Comparison of ENCODE assay signal across 30 cellular contexts in the genomic region with DNA sequence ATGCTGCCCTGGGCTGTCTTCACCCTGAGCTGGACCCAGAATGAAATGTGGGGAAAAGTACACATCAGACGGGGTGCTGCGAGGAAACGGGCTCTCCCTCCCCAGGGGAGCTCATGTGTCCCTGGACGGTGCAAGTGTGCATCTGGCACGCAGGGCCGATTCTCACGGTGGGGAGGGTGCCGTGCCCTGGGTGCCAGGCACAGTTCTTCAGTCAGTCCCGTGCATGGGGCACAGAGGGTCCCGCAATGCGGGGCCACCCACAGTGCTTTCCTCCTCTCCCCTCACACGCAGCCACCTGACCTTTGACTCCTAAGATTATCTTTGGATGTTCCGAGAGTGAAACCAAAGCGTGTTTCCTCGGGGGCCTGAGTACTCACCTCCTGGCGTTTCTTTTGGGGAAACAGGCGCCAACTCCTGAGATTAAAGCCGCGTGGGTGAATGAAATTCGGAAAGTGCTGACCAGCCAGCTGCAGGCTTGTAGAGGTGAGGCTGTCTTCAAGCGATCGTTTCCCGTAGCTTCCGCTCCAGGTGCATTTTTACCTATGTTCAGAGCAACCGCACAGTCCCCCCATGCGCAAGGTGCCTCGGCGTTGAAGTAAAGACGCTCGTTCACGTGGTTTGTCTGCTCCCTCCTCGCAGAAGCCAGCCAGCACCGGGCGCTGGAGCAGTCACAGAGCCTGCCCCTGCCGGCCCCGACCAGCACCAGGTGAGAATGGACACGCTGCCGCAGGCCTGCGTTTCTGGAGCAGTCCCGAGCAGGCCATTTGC. TPM values are rescaled to one million over a fixed set of nuclear protein-coding genes. Genes with fewer than 3 reads are reported as not detected.
A peak's percentile ranks its signal among the peaks of the same experiment; 100 is the strongest.
DNase-seq lines count a peak whose midpoint lies in the region; ATAC-seq, FAIRE-seq and TF ChIP-seq lines count a peak whose summit lies in the region.
"Had no signal": no experiment of that assay in that cellular context is flagged by ENCODE, and none has a peak within 500 bp of the region (broad histone marks: within the 10 kb centered on the region; RNA-seq: fewer than 3 reads in every experiment).

No MANE protein-coding gene starts in this region.

- no TSS peak for BruUV-seq in K562 (replicated peaks; lab: Mats Ljungman, UMichigan)

- peak overlapping the region; percentile 10 for H3K9ac ChIP-seq in NT2/D1 (ENCODE audit: insufficient read length, low read depth)
- no peak overlapping the region for H3K9ac ChIP-seq in K562 (ENCODE audit: insufficient read depth in 1 of 2, low read depth in 2 of 2, low read length in 2 of 2)

- ATAC-seq in K562 = no peak
- no peak for ATAC-seq in left ventricle myocardium superior
- ATAC-seq in GM21526 (IDR thresholded peaks at IDR 0.05; ENCODE audit: low FRiP score, unreplicated experiment) = no peak
- ATAC-seq in GM18502 (IDR thresholded peaks at IDR 0.05; ENCODE audit: poor library complexity, unreplicated experiment) = no peak
- ATAC-seq: A549; CD8-positive, alpha-beta T cell had no signal

- no peak overlapping the region for H3K27ac ChIP-seq in K562 (ENCODE audit: extremely low read depth, low read depth, low read length)
- H3K27ac ChIP-seq: A549, HL-60, SJSA1 had no signal

- in situ Hi-C loops in K562 (cut with MboI) = no loop called here

- H3K9me3 ChIP-seq in NT2/D1 (ENCODE audit: insufficient read depth, low read length) (no peaks in the 10 kb centered on the region), K562 (replicated peaks; ENCODE audit: control insufficient read depth, insufficient read depth, low read depth, low read length) (no peaks in the 10 kb centered on the region)
- H3K9me3 ChIP-seq: A549, Caco-2, SJSA1 had no signal

- H3K4me2 ChIP-seq in K562 (ENCODE audit: insufficient read depth, low read length) = no peak overlapping the region
- H3K4me2 ChIP-seq: A549 had no signal

- H3K27me3 ChIP-seq in NT2/D1 (ENCODE audit: insufficient read depth, insufficient read length) = no peaks in the 10 kb centered on the region
- H3K27me3 ChIP-seq in K562 (ENCODE audit: control insufficient read depth in 2 of 2, insufficient read depth in 2 of 2, low read length in 2 of 2) = peaks cover 37 to 75% of the 10 kb centered on the region in 2 experiments
- H3K27me3 ChIP-seq: SJSA1 had no signal

- H3K4me3 ChIP-seq in NT2/D1 (ENCODE audit: insufficient read length, low read depth) (no peak overlapping the region), K562 (no peak overlapping the region)
- H3K4me3 ChIP-seq: A549, SJSA1 had no signal

- TF ChIP-seq CTCF in K562 (IDR thresholded peaks at IDR 0.05 in 2 of 3, conservative IDR thresholded peaks at IDR 0.05 in 1 of 3; ENCODE audit: insufficient read depth in 2 of 3, low read depth in 1 of 3, low read length in 3 of 3) = no peak

- peaks cover 9% of the 10 kb centered on the region for H4K20me1 ChIP-seq in K562 (replicated peaks; ENCODE audit: control insufficient read depth, insufficient read depth, low read length)

- TF ChIP-seq RAD21 in K562 (CRISPR knock-in tag; conservative IDR thresholded peaks at IDR 0.05 in 1 of 2, IDR thresholded peaks at IDR 0.05 in 1 of 2) = no peak

- no peak for DNase-seq in NT2/D1 (ENCODE audit: low read depth, low spot score)
- no peak for DNase-seq in K562 (ENCODE audit: extremely low read depth in 1 of 4, low spot score in 3 of 4)
- DNase-seq in left ventricle myocardium superior = peak; percentile 23
- peak; percentile 57 for DNase-seq in posterior vena cava (ENCODE audit: low spot score)
- no peak for DNase-seq in CD1c-positive myeloid dendritic cell (ENCODE audit: extremely low spot score)
- DNase-seq in glomerular visceral epithelial cell (ENCODE audit: extremely low spot score) = no peak
- DNase-seq: AML-193, C1 segment of cervical spinal cord, Caco-2, EL, GDM1, Karpas-422, NCI-H1092, NCI-H1417 treated with DMSO at 0.1 percent for 48 hours, NCI-H1694 treated with DMSO at 0.1 percent for 48 hours, NCI-H2081, NCI-H2171, NCI-H226, NCI-H510A, NCI-H69 had no signal

- intact Hi-C loops in K562 (cut with micrococcal nuclease) = no loop called here
- intact Hi-C loops in left ventricle myocardium superior (cut with micrococcal nuclease) = no loop called here
- intact Hi-C loops in posterior vena cava (cut with DNase I) = no loop called here

- FAIRE-seq in K562 (lab: Jason Lieb, UNC) = no peak
- FAIRE-seq: A549, GM12891, RCC 7860 had no signal

- WGBS in K562 (ENCODE audit: insufficient coverage, low coverage, missing lambda C conversion rate) = 2% methylated on average over 27 of the region's 40 CpGs

- H3K79me2 ChIP-seq in K562 (ENCODE audit: control insufficient read depth, insufficient read depth, low read length) = no peaks in the 10 kb centered on the region

- POLR2A ChIA-PET in K562 (lab: Yijun Ruan, JAX) = interaction anchor here (0.5 kb wide), 1 partner anchor 1031 kb away, joined by 3 read pairs; no protein-coding TSS in a partner anchor

- no peak for TF ChIP-seq EP300 in K562 (IDR thresholded peaks at IDR 0.05; ENCODE audit: low read length)

- H2AFZ ChIP-seq in K562 (ENCODE audit: low read depth, low read length) = no peak overlapping the region

- H3K36me3 ChIP-seq in NT2/D1 (ENCODE audit: insufficient read depth, insufficient read length, low read length) (no peaks in the 10 kb centered on the region), K562 (ENCODE audit: control insufficient read depth, insufficient read depth, low read length) (no peaks in the 10 kb centered on the region)
- H3K36me3 ChIP-seq: SJSA1 had no signal

- CTCF ChIA-PET in K562 (lab: Yijun Ruan, JAX; ENCODE audit: low intra/inter-chr PET ratio) = no interaction called here

- H3K4me1 ChIP-seq in NT2/D1 (ENCODE audit: insufficient read depth, insufficient read length) (peaks cover 10% of the 10 kb centered on the region), K562 (replicated peaks in 1 of 2; ENCODE audit: control insufficient read depth in 2 of 2, insufficient read depth in 2 of 2, low read length in 2 of 2) (peaks cover 0 to 18% of the 10 kb centered on the region in 2 experiments; a peak in 2 of 5 replicates)
- H3K4me1 ChIP-seq: SJSA1 had no signal

- no peak for TF ChIP-seq POLR2A in K562 (conservative IDR thresholded peaks at IDR 0.05)

- no peaks in the 10 kb centered on the region for H3K9me1 ChIP-seq in K562 (ENCODE audit: control insufficient read depth, insufficient read depth, low read length)

TF ChIP-seq in K562, 482 proteins besides CTCF, POLR2A, EP300 and RAD21:
- peak; percentile 23 to 44; a peak in 2 of 4 replicates for TF ChIP-seq NRF1 (conservative IDR thresholded peaks at IDR 0.05 in 1 of 2, IDR thresholded peaks at IDR 0.05 in 1 of 2)
- no peak for TF ChIP-seq MCM5 (IDR thresholded peaks at IDR 0.05; ENCODE audit: low read depth)
- TF ChIP-seq, protein P1, sequence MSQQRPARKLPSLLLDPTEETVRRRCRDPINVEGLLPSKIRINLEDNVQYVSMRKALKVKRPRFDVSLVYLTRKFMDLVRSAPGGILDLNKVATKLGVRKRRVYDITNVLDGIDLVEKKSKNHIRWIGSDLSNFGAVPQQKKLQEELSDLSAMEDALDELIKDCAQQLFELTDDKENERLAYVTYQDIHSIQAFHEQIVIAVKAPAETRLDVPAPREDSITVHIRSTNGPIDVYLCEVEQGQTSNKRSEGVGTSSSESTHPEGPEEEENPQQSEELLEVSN (IDR thresholded peaks at IDR 0.05; ENCODE audit: borderline replicate concordance in 1 of 2, extremely low read depth in 1 of 2, insufficient read depth in 1 of 2, insufficient read length in 1 of 2, low read depth in 1 of 2, low read length in 1 of 2, poor library complexity in 1 of 2, severe bottlenecking in 1 of 2) = peak in 1 of 2 experiments; percentile 47
- TF ChIP-seq LCOR (CRISPR knock-in tag; IDR thresholded peaks at IDR 0.05) = no peak

RNA-seq across cellular contexts. Expression of a gene that starts 17.5 kb away (rescaled TPM):
- total RNA-seq in K562 (2011; cell fraction: chromatin; rRNA removed; ENCODE audit: low replicate concordance) = not detected in 2 replicates
- not detected in 2 replicates for total RNA-seq in K562 (2011; cell fraction: nucleolus; rRNA removed)
- not detected in 2 replicates for total RNA-seq in K562 (2011; cell fraction: nucleoplasm; rRNA removed)
- not detected in 2 replicates for total RNA-seq in K562 (2014; rRNA removed)
- total RNA-seq in K562 (2014; rRNA removed; fragmentation: Illumina TruSeq; extraction: Trizol) = not detected in 2 replicates
- total RNA-seq in K562 (2015; rRNA removed; fragmentation: Illumina TruSeq; extraction: Trizol) = not detected in 2 replicates
- total RNA-seq in K562 (2021) = not detected in 2 replicates
- polyA plus RNA-seq in K562 (2011; rRNA removed) = not detected in 2 replicates
- not detected in 2 replicates for polyA plus RNA-seq in K562 (2011; cell fraction: cytosol; rRNA removed)
- polyA plus RNA-seq in K562 (2011; cell fraction: nucleus; rRNA removed) = not detected in 2 replicates
- polyA plus RNA-seq in K562 (2012) = not detected in 2 replicates
- polyA plus RNA-seq in K562 (2014; fragmentation: Illumina TruSeq; extraction: Trizol) = not detected in 2 replicates
- polyA plus RNA-seq in K562 (2014; fragmentation: Nextera tagmentation; extraction: Ambion mirVana) = not detected
- 0.13 TPM in 1 of 2 replicates, not detected in the other for polyA plus RNA-seq in K562 (2014; rRNA removed)
- polyA minus RNA-seq in K562 (2011; rRNA and poly(A)+ RNA removed) = not detected in 2 replicates
- not detected in 2 replicates for polyA minus RNA-seq in K562 (2011; cell fraction: cytosol; rRNA and poly(A)+ RNA removed)
- polyA minus RNA-seq in K562 (2011; cell fraction: nucleus; rRNA and poly(A)+ RNA removed) = not detected in 2 replicates
- total RNA-seq in left ventricle myocardium superior = not detected
- total RNA-seq in posterior vena cava = under 1 TPM in 1 of 2 donors, not detected in 1; 0.10 TPM
- total RNA-seq: CD8-positive, alpha-beta T cell; H4; SJSA1 had no signal
- polyA plus RNA-seq: IgD-negative memory B cell had no signal

RNA-seq across cellular contexts. Expression of a gene that starts 34.5 kb away (rescaled TPM):
- not detected in 2 replicates for total RNA-seq in K562 (2011; cell fraction: chromatin; rRNA removed; ENCODE audit: low replicate concordance)
- 0.33 TPM in 1 of 2 replicates, not detected in the other for total RNA-seq in K562 (2011; cell fraction: nucleolus; rRNA removed)
- not detected in 2 replicates for total RNA-seq in K562 (2011; cell fraction: nucleoplasm; rRNA removed)
- total RNA-seq in K562 (2014; rRNA removed) (0.09 TPM in 1 of 2 replicates, not detected in the other), K562 (2014; rRNA removed; fragmentation: Illumina TruSeq; extraction: Trizol) (not detected in 2 replicates), K562 (2015; rRNA removed; fragmentation: Illumina TruSeq; extraction: Trizol) (not detected in 2 replicates), K562 (2021) (0.20 TPM in 1 of 2 replicates, not detected in the other), left ventricle myocardium superior (7.1 TPM), posterior vena cava (10 to 100 TPM; 19.8 to 48.4 TPM)
- polyA plus RNA-seq in K562 (2011; rRNA removed) (not detected in 2 replicates), K562 (2014; fragmentation: Illumina TruSeq; extraction: Trizol) (0.07 TPM in 1 of 2 replicates, not detected in the other), K562 (2014; fragmentation: Nextera tagmentation; extraction: Ambion mirVana) (under 1 TPM in 1 of 2 experiments, not detected in 1; 0.04 TPM), K562 (2014; rRNA removed) (0.07 TPM in 1 of 2 replicates, not detected in the other)
- 0.03 and 0.07 TPM in 2 replicates for polyA plus RNA-seq in K562 (2011; cell fraction: cytosol; rRNA removed)
- polyA plus RNA-seq in K562 (2011; cell fraction: nucleus; rRNA removed) = not detected in 2 replicates
- polyA plus RNA-seq in K562 (2012) = 0.13 and 0.14 TPM in 2 replicates
- polyA minus RNA-seq in K562 (2011; rRNA and poly(A)+ RNA removed) = not detected in 2 replicates
- not detected in 2 replicates for polyA minus RNA-seq in K562 (2011; cell fraction: cytosol; rRNA and poly(A)+ RNA removed)
- polyA minus RNA-seq in K562 (2011; cell fraction: nucleus; rRNA and poly(A)+ RNA removed) = 0.54 TPM in 1 of 2 replicates, not detected in the other
- total RNA-seq: CD8-positive, alpha-beta T cell; H4 had no signal
- polyA plus RNA-seq: IgD-negative memory B cell had no signal

Comparison
In these comparisons a context has a peak if more than half of its experiments do, and no peak if none do; other contexts are left out.
1. DNase-seq: peak in left ventricle myocardium superior (single experiment) and posterior vena cava (single experiment); none in NT2/D1 (single experiment), K562 (0 of 4), CD1c-positive myeloid dendritic cell (single experiment) and glomerular visceral epithelial cell (single experiment).